In genomic region chr5:79689541-79690466, GRCh38 we compare ENCODE assay signal across 10 cellular contexts. TPM values are rescaled to one million over a fixed set of nuclear protein-coding genes. Genes with fewer than 3 reads are reported as not detected.
DNase-seq lines count a peak whose midpoint lies in the region; ATAC-seq and TF ChIP-seq lines count a peak whose summit lies in the region.
"Had no signal": no experiment of that assay in that cellular context is flagged by ENCODE, and none has a peak within 500 bp of the region (broad histone marks: within the 10 kb centered on the region; RNA-seq: fewer than 3 reads in every experiment).

CMYA5 (plus strand) TSS chr5:79689836; CDS start chr5:79689908, 72 bp downstream.

- no peaks in the 10 kb centered on the region for H3K27me3 Mint-ChIP-seq in Calu3 (ENCODE audit: unreplicated experiment)
- H3K27me3 Mint-ChIP-seq: activated naive CD8-positive, alpha-beta T cell treated with anti-CD3 and anti-CD28 coated beads, Interleukin-2, amount 50 U/mL, for 24 hours had no signal

- no peak within 1 kb of the TSS for H3K23ac ChIP-seq in trophoblast cell (ENCODE audit: low read length)

- peak within 1 kb of the TSS; percentile 27 for H2BK5ac ChIP-seq in trophoblast cell (ENCODE audit: low read depth, low read length, poor library complexity)

- no peak within 1 kb of the TSS for H3K27ac ChIP-seq in body of pancreas
- peak within 1 kb of the TSS; percentile 86 to 96 for H3K27ac ChIP-seq in right atrium auricular region
- H3K27ac ChIP-seq in trophoblast cell (ENCODE audit: low read depth, low read length): peak within 1 kb of the TSS; percentile 50

- no peaks in the 10 kb centered on the region for H3K9me3 Mint-ChIP-seq in Calu3 (ENCODE audit: low read depth, unreplicated experiment)

- H2BK120ac ChIP-seq in trophoblast cell (ENCODE audit: insufficient read depth, low read length, poor library complexity): peak within 1 kb of the TSS; percentile 27

- peak within 1 kb of the TSS; percentile 55 for H3K4me3 Mint-ChIP-seq in Calu3 (ENCODE audit: low read depth, unreplicated experiment)
- H3K4me3 Mint-ChIP-seq: activated naive CD8-positive, alpha-beta T cell treated with anti-CD3 and anti-CD28 coated beads, Interleukin-2, amount 50 U/mL, for 24 hours had no signal

- peak within 1 kb of the TSS; percentile 18 for H3K9ac ChIP-seq in trophoblast cell (ENCODE audit: low read length)

- H3K4me3 ChIP-seq in body of pancreas: no peak within 1 kb of the TSS
- peak within 1 kb of the TSS; percentile 64 to 75 for H3K4me3 ChIP-seq in right atrium auricular region
- peak within 1 kb of the TSS; percentile 67 for H3K4me3 ChIP-seq in trophoblast cell (ENCODE audit: low read depth, low read length)

- peak within 1 kb of the TSS; percentile 76 for H3K18ac ChIP-seq in trophoblast cell (ENCODE audit: low read length)

- no peaks in the 10 kb centered on the region for H3K9me3 ChIP-seq in body of pancreas
- H3K9me3 ChIP-seq in right atrium auricular region: no peaks in the 10 kb centered on the region
- H3K9me3 ChIP-seq in trophoblast cell (ENCODE audit: insufficient read depth, low read depth, low read length): no peaks in the 10 kb centered on the region

- H3K14ac ChIP-seq in trophoblast cell (ENCODE audit: low read length): peak within 1 kb of the TSS; percentile 73

- CTCF ChIA-PET in Calu3 (lab: Charles Lee): interaction anchor here (0.6 to 2.0 kb wide), 5 partner anchors 11 to 85 kb away, joined by 3 to 9 read pairs (median 3); no protein-coding TSS in a partner anchor

- TF ChIP-seq POLR2A in body of pancreas (IDR thresholded peaks at IDR 0.05): no peak

- H3K4ac ChIP-seq in trophoblast cell (ENCODE audit: low read depth, low read length): peak within 1 kb of the TSS; percentile 37

- intact Hi-C loops in Calu3 (cut with micrococcal nuclease; ENCODE audit: unreplicated experiment) (no loop called here), body of pancreas (cut with DNase I) (no loop called here)

- H4K8ac ChIP-seq in trophoblast cell (ENCODE audit: low read depth, low read length): peak within 1 kb of the TSS; percentile 86

- peaks cover 5% of the 10 kb centered on the region for H3K79me1 ChIP-seq in trophoblast cell (ENCODE audit: low read length)

- no peak within 1 kb of the TSS for H2AK5ac ChIP-seq in trophoblast cell (ENCODE audit: low read length)

- peak within 1 kb of the TSS; percentile 72 for H3K4me2 ChIP-seq in trophoblast cell (ENCODE audit: low read length)

- no peak for TF ChIP-seq CTCF in Calu3 (IDR thresholded peaks at IDR 0.05; ENCODE audit: unreplicated experiment)
- TF ChIP-seq CTCF in body of pancreas (IDR thresholded peaks at IDR 0.05): no peak
- no peak for TF ChIP-seq CTCF in right atrium auricular region (IDR thresholded peaks at IDR 0.05)

- H4K91ac ChIP-seq in trophoblast cell (ENCODE audit: low read depth, low read length): peak within 1 kb of the TSS; percentile 52

- H3K79me2 ChIP-seq in trophoblast cell (ENCODE audit: control insufficient read depth, insufficient read depth, low read length, poor library complexity): peaks cover 3% of the 10 kb centered on the region

- H3K36me3 Mint-ChIP-seq in Calu3 (ENCODE audit: insufficient read depth, unreplicated experiment): peaks cover 12% of the 10 kb centered on the region

- no TSS peak for BruUV-seq in Calu3 (replicated peaks; lab: Mats Ljungman, UMichigan)

- no peaks in the 10 kb centered on the region for H3K4me1 ChIP-seq in body of pancreas
- peaks cover 0 to 5% of the 10 kb centered on the region in 2 donors for H3K4me1 ChIP-seq in right atrium auricular region
- peaks cover 0 to 12% of the 10 kb centered on the region in 2 experiments for H3K4me1 ChIP-seq in trophoblast cell (ENCODE audit: control insufficient read depth in 1 of 2, insufficient read depth in 2 of 2, low read length in 2 of 2)

- peaks cover 0 to 2% of the 10 kb centered on the region in 2 donors for H3K36me3 ChIP-seq in body of pancreas (replicated peaks in 1 of 2; ENCODE audit: insufficient read depth in 1 of 2, low read depth in 2 of 2)
- H3K36me3 ChIP-seq in right atrium auricular region: peaks cover 3% of the 10 kb centered on the region
- no peaks in the 10 kb centered on the region for H3K36me3 ChIP-seq in trophoblast cell (ENCODE audit: control insufficient read depth in 1 of 2, insufficient read depth in 2 of 2, low read length in 2 of 2)

- 39 to 63% methylated on average over 40 to 70 of the region's 74 CpGs for WGBS in body of pancreas, 2 donors
- WGBS in trophoblast cell (ENCODE audit: extremely low coverage, insufficient coverage, insufficient read length): no CpG with 5 or more reads among the region's 74 CpGs

- H3K4me1 Mint-ChIP-seq in Calu3 (ENCODE audit: low read depth, unreplicated experiment): peaks cover 24% of the 10 kb centered on the region
- H3K4me1 Mint-ChIP-seq: activated naive CD8-positive, alpha-beta T cell treated with anti-CD3 and anti-CD28 coated beads, Interleukin-2, amount 50 U/mL, for 24 hours had no signal

- H3K27ac Mint-ChIP-seq in Calu3 (ENCODE audit: unreplicated experiment): no peak within 1 kb of the TSS
- H3K27ac Mint-ChIP-seq: activated naive CD8-positive, alpha-beta T cell treated with anti-CD3 and anti-CD28 coated beads, Interleukin-2, amount 50 U/mL, for 24 hours had no signal

- H2AFZ ChIP-seq in trophoblast cell (ENCODE audit: insufficient read depth, low read length, poor library complexity): peak within 1 kb of the TSS; percentile 86

- peak within 1 kb of the TSS; percentile 64 for H4K12ac ChIP-seq in trophoblast cell (ENCODE audit: low read depth, low read length)

- peak; percentile 31 for DNase-seq in Calu3
- DNase-seq in body of pancreas: peak in 3 of 4 donors; percentile 1 to 16 (median 13)
- DNase-seq in right atrium auricular region (ENCODE audit: low spot score): no peak
- DNase-seq in trophoblast cell: peak; percentile 70
- no peak for DNase-seq in SKM-1 treated with dmso at 0.1 percent for 144 hours (lab: John Stamatoyannopoulos, UW; ENCODE audit: unreplicated experiment)
- no peak for DNase-seq in activated CD4-positive, CD25-positive, alpha-beta regulatory T cell treated with anti-CD3 and anti-CD28 coated beads, Interleukin-2, amount 50 U/mL, for 72 hours
- DNase-seq in activated CD4-positive, alpha-beta T cell treated with anti-CD3 and anti-CD28 coated beads, Interleukin-2, amount 50 U/mL, for 4 hours: no peak
- DNase-seq: activated naive CD8-positive, alpha-beta T cell treated with anti-CD3 and anti-CD28 coated beads, Interleukin-2, amount 50 U/mL, for 24 hours had no signal

- peak; percentile 18 for ATAC-seq in body of pancreas
- no peak for ATAC-seq in GM18502 (IDR thresholded peaks at IDR 0.05; ENCODE audit: poor library complexity, unreplicated experiment)
- ATAC-seq: activated naive CD8-positive, alpha-beta T cell treated with anti-CD3 and anti-CD28 coated beads, Interleukin-2, amount 50 U/mL, for 24 hours; Panc1 had no signal

- peak within 1 kb of the TSS; percentile 31 for H2BK12ac ChIP-seq in trophoblast cell (ENCODE audit: low read length)

- no peaks in the 10 kb centered on the region for H3K27me3 ChIP-seq in body of pancreas
- no peaks in the 10 kb centered on the region for H3K27me3 ChIP-seq in right atrium auricular region
- H3K27me3 ChIP-seq in trophoblast cell (ENCODE audit: insufficient read depth, low read length): no peaks in the 10 kb centered on the region

RNA-seq across cellular contexts. Expression of gene CMYA5, which starts in this region (rescaled TPM):
- total RNA-seq in Calu3 (2022) (1.8 and 3.3 TPM in 2 replicates), body of pancreas (1 to 10 TPM; 1.6 to 3.3 TPM), right atrium auricular region (1,000 to 10,000 TPM; 1,199 to 1,662 TPM)
- 0.69 and 0.70 TPM in 2 replicates for polyA plus RNA-seq in trophoblast cell (2013)

Comparison
In these comparisons a context has a peak if more than half of its experiments do, and no peak if none do; other contexts are left out.
1. RNA of gene CMYA5 (total RNA-seq): 1,199 to 1,662 TPM in right atrium auricular region; 1.8 to 3.3 TPM in Calu3 and 1.6 to 3.3 TPM in body of pancreas; every median in the first group is over 100 times any median in the second.
2. DNase-seq: peak in Calu3 (single experiment), body of pancreas (3 of 4) and trophoblast cell (2 of 2); none in right atrium auricular region (single experiment), SKM-1 treated with dmso at 0.1 percent for 144 hours (single experiment), activated CD4-positive, CD25-positive, alpha-beta regulatory T cell treated with anti-CD3 and anti-CD28 coated beads, Interleukin-2, amount 50 U/mL, for 72 hours (single experiment) and activated CD4-positive, alpha-beta T cell treated with anti-CD3 and anti-CD28 coated beads, Interleukin-2, amount 50 U/mL, for 4 hours (0 of 2).
3. H3K27ac ChIP-seq: peak in right atrium auricular region (2 of 2) and trophoblast cell (single experiment); none in body of pancreas (0 of 4).
4. H3K4me3 ChIP-seq: peak in right atrium auricular region (2 of 2) and trophoblast cell (single experiment); none in body of pancreas (0 of 2).